In genomic region chr11:58927393-58928081, GRCh38 we compare ENCODE assay signal across 8 cellular contexts. TPM values are rescaled to one million over a fixed set of nuclear protein-coding genes. Genes with fewer than 3 reads are reported as not detected.
DNase-seq lines count a peak whose midpoint lies in the region; ATAC-seq and TF ChIP-seq lines count a peak whose summit lies in the region.

No MANE protein-coding gene starts in this region.

- H3K9me3 ChIP-seq in iPS-20b (ENCODE audit: insufficient read depth, low read depth, low read length): no peaks in the 10 kb centered on the region
- no peaks in the 10 kb centered on the region for H3K9me3 ChIP-seq in suprapubic skin

- no peaks in the 10 kb centered on the region for H3K36me3 ChIP-seq in iPS-20b (ENCODE audit: insufficient read depth, low read depth, low read length)
- no peaks in the 10 kb centered on the region for H3K36me3 ChIP-seq in suprapubic skin

- no peak for TF ChIP-seq CTCF in suprapubic skin (IDR thresholded peaks at IDR 0.05)

- H3K4me3 ChIP-seq in iPS-20b (ENCODE audit: low read length) (peak overlapping the region; percentile 65), suprapubic skin (peak overlapping the region; percentile 20)

- ATAC-seq in Right ventricle myocardium superior (ENCODE audit: poor library complexity) (peak; percentile 46), Right ventricle myocardium inferior (no peak)

- peak overlapping the region; percentile 20 for H3K27ac ChIP-seq in iPS-20b (ENCODE audit: low read length)
- no peak overlapping the region for H3K27ac ChIP-seq in suprapubic skin

- H3K4me1 ChIP-seq in iPS-20b (ENCODE audit: insufficient read depth, low read length) (peaks cover 29% of the 10 kb centered on the region; the same call in 1 of the 2 replicates), suprapubic skin (peaks cover 32% of the 10 kb centered on the region)

- intact Hi-C loops in Right ventricle myocardium superior (cut with DNase I) (no loop called here), Right ventricle myocardium inferior (cut with DNase I) (no loop called here)

- no peak for DNase-seq in Right ventricle myocardium superior
- no peak for DNase-seq in Right ventricle myocardium inferior (ENCODE audit: missing footprints)
- DNase-seq in SHP77 treated with DMSO at 0.1 percent for 48 hours (lab: John Stamatoyannopoulos, UW): peak; percentile 63
- no peak for DNase-seq in suprapubic skin (ENCODE audit: low spot score in 2 of 2)
- no peak for DNase-seq in D341Med (ENCODE audit: low spot score)
- DNase-seq in NCI-H128 (lab: John Stamatoyannopoulos, UW; ENCODE audit: unreplicated experiment): no peak
- no peak for DNase-seq in hepatic stellate cell (ENCODE audit: low spot score)

- H3K27me3 ChIP-seq in iPS-20b (ENCODE audit: insufficient read depth, low read length) (no peaks in the 10 kb centered on the region), suprapubic skin (no peaks in the 10 kb centered on the region)

- TF ChIP-seq POLR2A in suprapubic skin (IDR thresholded peaks at IDR 0.05): no peak

- no peak for TF ChIP-seq EP300 in suprapubic skin (IDR thresholded peaks at IDR 0.05)

- WGBS in suprapubic skin: 5% methylated on average over 15 of the region's 15 CpGs

- H3K9ac ChIP-seq in iPS-20b (ENCODE audit: low read depth, low read length): peak overlapping the region; percentile 76

RNA-seq across cellular contexts. Expression of gene GLYATL1, which starts 11.8 kb away (rescaled TPM):
- total RNA-seq in Right ventricle myocardium superior (not detected), Right ventricle myocardium inferior (not detected), suprapubic skin (1 to 10 TPM in 3 of 4 donors, not detected in 1; 2.4 to 6.1 (median 3.5) TPM)
